2 cellular contexts compared by ENCODE assay signal in genomic region chr16:6356881-6357280, GRCh38.
TF ChIP-seq lines count a peak whose summit lies in the region.

No MANE protein-coding gene starts in this region.

TF ChIP-seq in GM23338, 12 proteins besides CTCF, POLR2A, EP300 and RAD21 (continued from another document):
- TF ChIP-seq ZNF462 (CRISPR knock-in tag; IDR thresholded peaks at IDR 0.05) (no peak), EZH2 (IDR thresholded peaks at IDR 0.05; ENCODE audit: low read depth, unreplicated experiment) (no peak), STAT1 (IDR thresholded peaks at IDR 0.05; ENCODE audit: unreplicated experiment) (no peak), ZNF114 (CRISPR knock-in tag; IDR thresholded peaks at IDR 0.05) (no peak), ETS1 (IDR thresholded peaks at IDR 0.05) (no peak), EZH2phosphoT487 (IDR thresholded peaks at IDR 0.05; ENCODE audit: unreplicated experiment) (no peak), CREB1 (CRISPR knock-in tag; IDR thresholded peaks at IDR 0.05; ENCODE audit: low read depth) (no peak), REST (IDR thresholded peaks at IDR 0.05; ENCODE audit: unreplicated experiment) (no peak), POLR2AphosphoS5 (IDR thresholded peaks at IDR 0.05; ENCODE audit: low read depth) (no peak), NANOG (IDR thresholded peaks at IDR 0.05; ENCODE audit: borderline replicate concordance) (no peak), ZNF331 (CRISPR knock-in tag; IDR thresholded peaks at IDR 0.05; ENCODE audit: low read depth) (no peak)

TF ChIP-seq in H1, 55 proteins besides CTCF, POLR2A, EP300 and RAD21 (continued from another document):
- no peak for TF ChIP-seq ZNF274 (IDR thresholded peaks at IDR 0.05; ENCODE audit: borderline replicate concordance, extremely low read depth, low read length)
- no peak for TF ChIP-seq SIN3A (conservative IDR thresholded peaks at IDR 0.05 in 1 of 2, IDR thresholded peaks at IDR 0.05 in 1 of 2; ENCODE audit: low read depth in 1 of 2, low read length in 2 of 2)
- no peak for TF ChIP-seq JUN (IDR thresholded peaks at IDR 0.05; ENCODE audit: low read depth, low read length)
